ENCODE assay signal across 1 cellular context in genomic region chr2:101001713-101002561, GRCh38.
TF ChIP-seq lines count a peak whose summit lies in the region.

Gene RPL31 (plus strand): TSS chr2:101002289. CDS start chr2:101002702, 413 bp downstream.

TF ChIP-seq in HepG2, 621 proteins besides CTCF, POLR2A, EP300 and RAD21 (continued from another document and continues in another):
- no peak for TF ChIP-seq ZNF382 (CRISPR knock-in tag; IDR thresholded peaks at IDR 0.05; ENCODE audit: borderline replicate concordance)
- TF ChIP-seq ZSCAN12 (CRISPR knock-in tag; IDR thresholded peaks at IDR 0.05) = 0 out of 2 replicates have a peak, but pooled peaks have one; percentile 44
- TF ChIP-seq NFATC3 (CRISPR knock-in tag; IDR thresholded peaks at IDR 0.05) = peak; percentile 97
- TF ChIP-seq ZNF44 (CRISPR knock-in tag; IDR thresholded peaks at IDR 0.05) = peak; percentile 96
- no peak for TF ChIP-seq JDP2 (CRISPR knock-in tag; IDR thresholded peaks at IDR 0.05; ENCODE audit: borderline replicate concordance)
- peak; percentile 98 for TF ChIP-seq SAFB2 (CRISPR knock-in tag; IDR thresholded peaks at IDR 0.05; ENCODE audit: borderline replicate concordance, low read depth)
- peak; percentile 91 for TF ChIP-seq ZNF251 (CRISPR knock-in tag; IDR thresholded peaks at IDR 0.05)
- peak; percentile 93 for TF ChIP-seq ZNF18 (CRISPR knock-in tag; IDR thresholded peaks at IDR 0.05; ENCODE audit: insufficient replicate concordance)
- peak; percentile 100 for TF ChIP-seq GABPB1 (CRISPR knock-in tag; IDR thresholded peaks at IDR 0.05)
- no peak for TF ChIP-seq NONO (IDR thresholded peaks at IDR 0.05)
- peak; percentile 97 for TF ChIP-seq NONO (CRISPR knock-in tag; conservative IDR thresholded peaks at IDR 0.05)
- peak; percentile 99 for TF ChIP-seq SALL1 (CRISPR knock-in tag; IDR thresholded peaks at IDR 0.05)
- TF ChIP-seq ZNF33A (CRISPR knock-in tag; IDR thresholded peaks at IDR 0.05; ENCODE audit: borderline replicate concordance) = no peak
- TF ChIP-seq KAT8 (CRISPR knock-in tag; IDR thresholded peaks at IDR 0.05) = peak; percentile 99
- TF ChIP-seq ZFX (CRISPR knock-in tag; IDR thresholded peaks at IDR 0.05; ENCODE audit: low read depth) = peak; percentile 98
- 0 out of 2 replicates have a peak, but pooled peaks have one; percentile 12 for TF ChIP-seq FOXK2 (IDR thresholded peaks at IDR 0.05)
- TF ChIP-seq ZNF317 (CRISPR knock-in tag; IDR thresholded peaks at IDR 0.05) = peak; percentile 93
- TF ChIP-seq, protein P1, sequence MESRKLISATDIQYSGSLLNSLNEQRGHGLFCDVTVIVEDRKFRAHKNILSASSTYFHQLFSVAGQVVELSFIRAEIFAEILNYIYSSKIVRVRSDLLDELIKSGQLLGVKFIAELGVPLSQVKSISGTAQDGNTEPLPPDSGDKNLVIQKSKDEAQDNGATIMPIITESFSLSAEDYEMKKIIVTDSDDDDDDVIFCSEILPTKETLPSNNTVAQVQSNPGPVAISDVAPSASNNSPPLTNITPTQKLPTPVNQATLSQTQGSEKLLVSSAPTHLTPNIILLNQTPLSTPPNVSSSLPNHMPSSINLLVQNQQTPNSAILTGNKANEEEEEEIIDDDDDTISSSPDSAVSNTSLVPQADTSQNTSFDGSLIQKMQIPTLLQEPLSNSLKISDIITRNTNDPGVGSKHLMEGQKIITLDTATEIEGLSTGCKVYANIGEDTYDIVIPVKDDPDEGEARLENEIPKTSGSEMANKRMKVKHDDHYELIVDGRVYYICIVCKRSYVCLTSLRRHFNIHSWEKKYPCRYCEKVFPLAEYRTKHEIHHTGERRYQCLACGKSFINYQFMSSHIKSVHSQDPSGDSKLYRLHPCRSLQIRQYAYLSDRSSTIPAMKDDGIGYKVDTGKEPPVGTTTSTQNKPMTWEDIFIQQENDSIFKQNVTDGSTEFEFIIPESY (CRISPR knock-in tag; IDR thresholded peaks at IDR 0.05) = no peak; the same call in none of the 2 replicates
- no peak; the same call in 1 of the 2 replicates for TF ChIP-seq MATR3 (CRISPR knock-in tag; IDR thresholded peaks at IDR 0.05)
- TF ChIP-seq PAX8 (CRISPR knock-in tag; IDR thresholded peaks at IDR 0.05; ENCODE audit: borderline replicate concordance) = peak; percentile 98; the same call in 1 of the 2 replicates
- peak; percentile 90 for TF ChIP-seq ZNF782 (CRISPR knock-in tag; IDR thresholded peaks at IDR 0.05; ENCODE audit: borderline replicate concordance)
- TF ChIP-seq ZXDC (CRISPR knock-in tag; IDR thresholded peaks at IDR 0.05) = peak; percentile 95
- TF ChIP-seq UBTF (CRISPR knock-in tag; IDR thresholded peaks at IDR 0.05) = peak; percentile 87
- peak; percentile 82 for TF ChIP-seq SIX4 (CRISPR knock-in tag; IDR thresholded peaks at IDR 0.05)
- peak; percentile 79 for TF ChIP-seq ZNF777 (CRISPR knock-in tag; IDR thresholded peaks at IDR 0.05)
- TF ChIP-seq, protein P2, sequence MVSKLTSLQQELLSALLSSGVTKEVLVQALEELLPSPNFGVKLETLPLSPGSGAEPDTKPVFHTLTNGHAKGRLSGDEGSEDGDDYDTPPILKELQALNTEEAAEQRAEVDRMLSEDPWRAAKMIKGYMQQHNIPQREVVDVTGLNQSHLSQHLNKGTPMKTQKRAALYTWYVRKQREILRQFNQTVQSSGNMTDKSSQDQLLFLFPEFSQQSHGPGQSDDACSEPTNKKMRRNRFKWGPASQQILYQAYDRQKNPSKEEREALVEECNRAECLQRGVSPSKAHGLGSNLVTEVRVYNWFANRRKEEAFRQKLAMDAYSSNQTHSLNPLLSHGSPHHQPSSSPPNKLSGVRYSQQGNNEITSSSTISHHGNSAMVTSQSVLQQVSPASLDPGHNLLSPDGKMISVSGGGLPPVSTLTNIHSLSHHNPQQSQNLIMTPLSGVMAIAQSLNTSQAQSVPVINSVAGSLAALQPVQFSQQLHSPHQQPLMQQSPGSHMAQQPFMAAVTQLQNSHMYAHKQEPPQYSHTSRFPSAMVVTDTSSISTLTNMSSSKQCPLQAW (CRISPR knock-in tag; IDR thresholded peaks at IDR 0.05) = peak; percentile 94; the same call in 1 of the 2 replicates
- TF ChIP-seq HOXA3 (CRISPR knock-in tag; IDR thresholded peaks at IDR 0.05) = peak; percentile 98
- TF ChIP-seq ATM (IDR thresholded peaks at IDR 0.05; ENCODE audit: borderline replicate concordance) = no peak
- peak; percentile 99 for TF ChIP-seq KLF6 (CRISPR knock-in tag; IDR thresholded peaks at IDR 0.05)
- TF ChIP-seq SIN3A (IDR thresholded peaks at IDR 0.05; ENCODE audit: borderline replicate concordance, low read depth, low read length) = peak; percentile 96
- peak; percentile 95 for TF ChIP-seq XBP1 (CRISPR knock-in tag; IDR thresholded peaks at IDR 0.05)
- TF ChIP-seq ZBTB46 (CRISPR knock-in tag; IDR thresholded peaks at IDR 0.05; ENCODE audit: borderline replicate concordance) = peak; percentile 70
- TF ChIP-seq ARHGAP35 (CRISPR knock-in tag; IDR thresholded peaks at IDR 0.05; ENCODE audit: borderline replicate concordance) = peak; percentile 99
- TF ChIP-seq, protein P3, sequence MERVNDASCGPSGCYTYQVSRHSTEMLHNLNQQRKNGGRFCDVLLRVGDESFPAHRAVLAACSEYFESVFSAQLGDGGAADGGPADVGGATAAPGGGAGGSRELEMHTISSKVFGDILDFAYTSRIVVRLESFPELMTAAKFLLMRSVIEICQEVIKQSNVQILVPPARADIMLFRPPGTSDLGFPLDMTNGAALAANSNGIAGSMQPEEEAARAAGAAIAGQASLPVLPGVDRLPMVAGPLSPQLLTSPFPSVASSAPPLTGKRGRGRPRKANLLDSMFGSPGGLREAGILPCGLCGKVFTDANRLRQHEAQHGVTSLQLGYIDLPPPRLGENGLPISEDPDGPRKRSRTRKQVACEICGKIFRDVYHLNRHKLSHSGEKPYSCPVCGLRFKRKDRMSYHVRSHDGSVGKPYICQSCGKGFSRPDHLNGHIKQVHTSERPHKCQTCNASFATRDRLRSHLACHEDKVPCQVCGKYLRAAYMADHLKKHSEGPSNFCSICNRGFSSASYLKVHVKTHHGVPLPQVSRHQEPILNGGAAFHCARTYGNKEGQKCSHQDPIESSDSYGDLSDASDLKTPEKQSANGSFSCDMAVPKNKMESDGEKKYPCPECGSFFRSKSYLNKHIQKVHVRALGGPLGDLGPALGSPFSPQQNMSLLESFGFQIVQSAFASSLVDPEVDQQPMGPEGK (CRISPR knock-in tag; IDR thresholded peaks at IDR 0.05) = peak; percentile 86
- peak; percentile 97 for TF ChIP-seq SNAPC5 (CRISPR knock-in tag; IDR thresholded peaks at IDR 0.05; ENCODE audit: borderline replicate concordance)
- peak; percentile 99 for TF ChIP-seq ZNF230 (CRISPR knock-in tag; IDR thresholded peaks at IDR 0.05)
- TF ChIP-seq NFYC (CRISPR knock-in tag; IDR thresholded peaks at IDR 0.05) = peak; percentile 70
- peak; percentile 95; the same call in 1 of the 2 replicates for TF ChIP-seq ZNF136 (CRISPR knock-in tag; IDR thresholded peaks at IDR 0.05; ENCODE audit: low read depth)
- TF ChIP-seq STAT5B (CRISPR knock-in tag; IDR thresholded peaks at IDR 0.05) = peak; percentile 91
- no peak for TF ChIP-seq ZNF282 (IDR thresholded peaks at IDR 0.05; ENCODE audit: partially characterized antibody)
- peak; percentile 45 for TF ChIP-seq CREB3 (CRISPR knock-in tag; IDR thresholded peaks at IDR 0.05)
- TF ChIP-seq, protein P4, sequence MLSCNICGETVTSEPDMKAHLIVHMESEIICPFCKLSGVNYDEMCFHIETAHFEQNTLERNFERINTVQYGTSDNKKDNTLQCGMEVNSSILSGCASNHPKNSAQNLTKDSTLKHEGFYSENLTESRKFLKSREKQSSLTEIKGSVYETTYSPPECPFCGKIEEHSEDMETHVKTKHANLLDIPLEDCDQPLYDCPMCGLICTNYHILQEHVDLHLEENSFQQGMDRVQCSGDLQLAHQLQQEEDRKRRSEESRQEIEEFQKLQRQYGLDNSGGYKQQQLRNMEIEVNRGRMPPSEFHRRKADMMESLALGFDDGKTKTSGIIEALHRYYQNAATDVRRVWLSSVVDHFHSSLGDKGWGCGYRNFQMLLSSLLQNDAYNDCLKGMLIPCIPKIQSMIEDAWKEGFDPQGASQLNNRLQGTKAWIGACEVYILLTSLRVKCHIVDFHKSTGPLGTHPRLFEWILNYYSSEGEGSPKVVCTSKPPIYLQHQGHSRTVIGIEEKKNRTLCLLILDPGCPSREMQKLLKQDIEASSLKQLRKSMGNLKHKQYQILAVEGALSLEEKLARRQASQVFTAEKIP (CRISPR knock-in tag; IDR thresholded peaks at IDR 0.05; ENCODE audit: borderline replicate concordance) = 0 out of 2 replicates have a peak, but pooled peaks have one; percentile 66
- peak; percentile 86; the same call in 1 of the 2 replicates for TF ChIP-seq ZNF768 (CRISPR knock-in tag; IDR thresholded peaks at IDR 0.05)
- TF ChIP-seq, protein P5, sequence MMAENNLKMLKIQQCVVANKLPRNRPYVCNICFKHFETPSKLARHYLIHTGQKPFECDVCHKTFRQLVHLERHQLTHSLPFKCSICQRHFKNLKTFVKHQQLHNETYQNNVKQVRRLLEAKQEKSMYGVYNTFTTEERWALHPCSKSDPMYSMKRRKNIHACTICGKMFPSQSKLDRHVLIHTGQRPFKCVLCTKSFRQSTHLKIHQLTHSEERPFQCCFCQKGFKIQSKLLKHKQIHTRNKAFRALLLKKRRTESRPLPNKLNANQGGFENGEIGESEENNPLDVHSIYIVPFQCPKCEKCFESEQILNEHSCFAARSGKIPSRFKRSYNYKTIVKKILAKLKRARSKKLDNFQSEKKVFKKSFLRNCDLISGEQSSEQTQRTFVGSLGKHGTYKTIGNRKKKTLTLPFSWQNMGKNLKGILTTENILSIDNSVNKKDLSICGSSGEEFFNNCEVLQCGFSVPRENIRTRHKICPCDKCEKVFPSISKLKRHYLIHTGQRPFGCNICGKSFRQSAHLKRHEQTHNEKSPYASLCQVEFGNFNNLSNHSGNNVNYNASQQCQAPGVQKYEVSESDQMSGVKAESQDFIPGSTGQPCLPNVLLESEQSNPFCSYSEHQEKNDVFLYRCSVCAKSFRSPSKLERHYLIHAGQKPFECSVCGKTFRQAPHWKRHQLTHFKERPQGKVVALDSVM (CRISPR knock-in tag; IDR thresholded peaks at IDR 0.05) = no peak; the same call in none of the 2 replicates
- TF ChIP-seq ZBTB20 (CRISPR knock-in tag; IDR thresholded peaks at IDR 0.05; ENCODE audit: borderline replicate concordance, low read depth) = peak; percentile 93
